Comparison of ENCODE assay signal across 26 cellular contexts in genomic region chr6:137334884-137335283, GRCh38.
"Had no signal": no experiment of that assay in that cellular context is flagged by ENCODE, and none has a peak within 500 bp of the region (broad histone marks: within the 10 kb centered on the region; RNA-seq: fewer than 3 reads in every experiment).

No MANE protein-coding gene starts in this region.

- H3K27me3 ChIP-seq: esophagus squamous epithelium, gastrocnemius medialis, left lung had no signal

- H3K4me3 Mint-ChIP-seq: mesothelial cell of epicardium had no signal

- H3K4me1 Mint-ChIP-seq: naive B cell had no signal

- H3K27ac ChIP-seq: coronary artery, dorsolateral prefrontal cortex, esophagus squamous epithelium, heart right ventricle, left lung, lower lobe of right lung had no signal

- H3K4me1 ChIP-seq: left lung, lower lobe of right lung had no signal

- H3K36me3 Mint-ChIP-seq: mesothelial cell of epicardium, naive B cell had no signal

- FAIRE-seq: colon, endothelial cell of umbilical vein, islet of Langerhans, keratinocyte had no signal

- H3K4me3 ChIP-seq: coronary artery, dorsolateral prefrontal cortex, esophagus squamous epithelium, gastrocnemius medialis, heart right ventricle, left lung, lower lobe of right lung, mucosa of descending colon had no signal

- H3K27ac Mint-ChIP-seq: mesothelial cell of epicardium had no signal

- H3K9me3 Mint-ChIP-seq: mesothelial cell of epicardium had no signal

- H3K36me3 ChIP-seq: esophagus squamous epithelium, gastrocnemius medialis, heart right ventricle, left lung, lower lobe of right lung had no signal

- H3K9me3 ChIP-seq: esophagus squamous epithelium, gastrocnemius medialis, heart right ventricle, left lung, lower lobe of right lung, mucosa of descending colon had no signal

- DNase-seq: dermis blood vessel endothelial cell; dorsolateral prefrontal cortex; effector CD4-positive, alpha-beta T cell; effector memory CD4-positive, alpha-beta T cell; esophagus squamous epithelium; foreskin fibroblast; foreskin melanocyte; gastrocnemius medialis; glutamatergic neuron; head of caudate nucleus; heart right ventricle; hippocampal formation; left cardiac atrium; left lung; left ventricle myocardium superior; lower lobe of right lung; mesenchymal stem cell; mucosa of descending colon; naive B cell had no signal

- ATAC-seq: esophagus mucosa, left cardiac atrium, left lung, lower lobe of right lung, mucosa of descending colon had no signal
